8 cellular contexts compared by ENCODE assay signal in the genomic region with DNA sequence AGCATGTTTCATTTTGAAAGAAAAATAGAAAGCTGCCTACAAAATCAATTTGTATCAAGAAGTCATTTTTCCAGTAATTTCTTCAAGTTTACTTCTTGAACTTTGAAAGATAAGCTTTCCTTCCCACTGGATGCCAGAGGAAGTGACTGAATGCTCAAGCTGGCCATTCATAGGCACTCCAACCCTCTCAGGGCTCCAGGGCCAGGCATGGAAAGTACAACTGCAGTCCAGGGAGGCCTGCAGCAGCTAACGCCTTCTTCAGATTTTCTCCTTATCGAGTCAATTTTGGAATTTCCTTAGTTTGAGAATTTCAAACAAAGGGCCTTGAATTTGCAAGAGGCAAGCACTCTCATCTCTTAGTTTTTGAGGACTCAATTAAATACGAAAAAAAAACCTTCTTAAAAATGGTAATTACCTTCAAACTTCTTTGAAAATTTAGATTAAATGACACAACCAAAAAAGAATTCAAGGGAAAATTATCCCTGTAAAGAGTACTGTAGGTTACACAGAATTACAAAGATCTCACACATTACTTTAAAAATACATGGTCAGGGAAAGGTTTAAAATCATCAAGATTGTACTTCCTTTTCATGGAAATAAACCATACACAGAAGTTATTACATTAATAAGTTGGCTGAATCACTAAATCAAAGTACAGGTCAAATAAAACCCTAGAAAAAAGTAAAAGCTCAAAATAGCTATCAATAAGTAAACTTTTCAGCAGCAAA. TPM values are rescaled to one million over a fixed set of nuclear protein-coding genes. Genes with fewer than 3 reads are reported as not detected.
DNase-seq lines count a peak whose midpoint lies in the region; ATAC-seq and TF ChIP-seq lines count a peak whose summit lies in the region.

No MANE protein-coding gene starts in this region.

- H3K27me3 ChIP-seq in right lobe of liver (no peaks in the 10 kb centered on the region), vagina (no peaks in the 10 kb centered on the region)

- TF ChIP-seq CTCF in right lobe of liver (IDR thresholded peaks at IDR 0.05) (no peak), vagina (IDR thresholded peaks at IDR 0.05) (no peak)

- ATAC-seq in right lobe of liver, result no peak
- ATAC-seq in HG03457 (IDR thresholded peaks at IDR 0.05; ENCODE audit: unreplicated experiment), result no peak

- H3K4me3 ChIP-seq in right lobe of liver (peak overlapping the region; percentile 76 to 90 (median 87)), vagina (peak overlapping the region; percentile 79 to 91)

- WGBS in right lobe of liver (ENCODE audit: insufficient coverage, low coverage, low lambda C conversion rate, missing lambda C conversion rate), result 41% methylated on average over 3 of the region's 3 CpGs

- H3K36me3 ChIP-seq in right lobe of liver, result no peaks in the 10 kb centered on the region
- no peaks in the 10 kb centered on the region for H3K36me3 ChIP-seq in vagina

- TF ChIP-seq POLR2A in right lobe of liver (IDR thresholded peaks at IDR 0.05) (no peak), vagina (IDR thresholded peaks at IDR 0.05) (no peak)

- H3K9me3 ChIP-seq in right lobe of liver (no peaks in the 10 kb centered on the region), vagina (no peaks in the 10 kb centered on the region)

- peak; percentile 19 for DNase-seq in AG08395 (ENCODE audit: low spot score)
- peak; percentile 51 for DNase-seq in HT1080 (ENCODE audit: low read depth)
- DNase-seq in astrocyte of the hippocampus (ENCODE audit: low read depth, low spot score), result peak; percentile 74
- DNase-seq in right lobe of liver, result peak in 1 of 3 donors; percentile 33
- no peak for DNase-seq in vagina (ENCODE audit: extremely low spot score in 2 of 2)
- DNase-seq in KG1 (lab: John Stamatoyannopoulos, UW), result no peak
- no peak for DNase-seq in activated CD4-positive, alpha-beta T cell treated with anti-CD3 and anti-CD28 coated beads, Interleukin-2, amount 50 U/mL, for 1 hour

- H3K27ac ChIP-seq in right lobe of liver (peak overlapping the region; percentile 80 to 92 (median 90)), vagina (no peak overlapping the region)

- intact Hi-C loops in right lobe of liver (cut with DNase I), result no loop called here
- intact Hi-C loops in vagina (cut with DNase I), result no loop called here

- H3K4me1 ChIP-seq in right lobe of liver (peaks cover 0 to 69% (median 23%) of the 10 kb centered on the region in 4 donors), vagina (peaks cover 66% of the 10 kb centered on the region)

RNA-seq across cellular contexts. Expression of gene UBP1, which starts 2.5 kb away (rescaled TPM):
- 42.6 and 60.9 TPM in 2 replicates for total RNA-seq in HT1080 (2014; rRNA removed; shearing (Covaris generic))
- polyA plus RNA-seq in HT1080 (2015; cell fraction: cytosol; rRNA removed), result 65.5 and 72.5 TPM in 2 replicates
- polyA plus RNA-seq in HT1080 (2015; cell fraction: nucleus; rRNA removed), result 125 and 128 TPM in 2 replicates
- 10 to 100 TPM; 20.5 to 39.2 (median 33.1) TPM for total RNA-seq in right lobe of liver
- 52.1 TPM for total RNA-seq in vagina

Comparison
In these comparisons a context has a peak if more than half of its experiments do, and no peak if none do; other contexts are left out.
1. DNase-seq: peak in AG08395 (single experiment), HT1080 (single experiment) and astrocyte of the hippocampus (single experiment); none in vagina (0 of 2), KG1 (single experiment) and activated CD4-positive, alpha-beta T cell treated with anti-CD3 and anti-CD28 coated beads, Interleukin-2, amount 50 U/mL, for 1 hour (single experiment).